17 cellular contexts compared by ENCODE assay signal in the genomic region with DNA sequence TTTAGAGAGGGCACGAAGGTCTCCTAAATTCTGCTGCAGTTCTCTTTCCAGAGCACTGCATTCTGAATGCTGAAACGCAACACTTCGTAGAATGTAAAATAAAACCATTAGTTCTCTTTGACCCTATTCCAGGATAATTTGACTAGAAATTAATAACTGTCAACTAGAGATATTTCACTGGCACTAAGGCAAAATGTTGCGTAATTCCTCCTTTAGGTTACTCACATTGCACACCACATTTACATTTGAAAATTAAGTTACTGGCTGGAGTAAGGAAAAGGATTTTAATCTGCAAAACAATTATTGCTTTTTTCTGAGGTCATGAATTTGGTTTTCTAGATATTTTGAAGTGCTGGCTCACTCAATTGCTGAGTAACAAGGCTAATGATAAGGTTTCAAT. TPM values are rescaled to one million over a fixed set of nuclear protein-coding genes. Genes with fewer than 3 reads are reported as not detected.
"Had no signal": no experiment of that assay in that cellular context is flagged by ENCODE, and none has a peak within 500 bp of the region (broad histone marks: within the 10 kb centered on the region; RNA-seq: fewer than 3 reads in every experiment).

No MANE protein-coding gene starts in this region.

- H3K4me3 ChIP-seq: gastrocnemius medialis, left ventricle myocardium inferior, spleen, thoracic aorta, upper lobe of right lung had no signal

- H3K27me3 ChIP-seq: gastrocnemius medialis, spleen, upper lobe of right lung had no signal

- H3K9me3 ChIP-seq: gastrocnemius medialis, left ventricle myocardium inferior, spleen, thoracic aorta, upper lobe of right lung had no signal

- DNase-seq: activated CD4-positive, alpha-beta T cell treated with anti-CD3 and anti-CD28 coated beads, Interleukin-2, amount 50 U/mL, for 4 hours; activated CD4-positive, CD25-positive, alpha-beta regulatory T cell treated with anti-CD3 and anti-CD28 coated beads, Interleukin-2, amount 50 U/mL, for 72 hours; amniotic stem cell; gastrocnemius medialis; head of caudate nucleus; kidney glomerular epithelial cell; left ventricle myocardium inferior; nephron progenitor cell; nucleus accumbens; spleen; stimulated activated naive B cell treated with anti-CD40 and anti-IgM and Interleukin-4, amounts not matched to agents 10 μg/mL and 1 μg/mL and 100 μg/mL, for 72 hours; T1000; upper lobe of right lung had no signal

- H3K4me1 Mint-ChIP-seq: nephron progenitor cell; stimulated activated naive B cell treated with anti-CD40 and anti-IgM and Interleukin-4, amounts not matched to agents 10 μg/mL and 1 μg/mL and 100 μg/mL, for 72 hours had no signal

- H3K27me3 Mint-ChIP-seq: stimulated activated naive B cell treated with anti-CD40 and anti-IgM and Interleukin-4, amounts not matched to agents 10 μg/mL and 1 μg/mL and 100 μg/mL, for 72 hours had no signal

- H3K4me1 ChIP-seq: gastrocnemius medialis, left ventricle myocardium inferior, spleen, upper lobe of right lung had no signal

- H3K27ac ChIP-seq: gastrocnemius medialis, left ventricle myocardium inferior, spleen, thoracic aorta, upper lobe of right lung had no signal

- H3K9me3 Mint-ChIP-seq: nephron progenitor cell; stimulated activated naive B cell treated with anti-CD40 and anti-IgM and Interleukin-4, amounts not matched to agents 10 μg/mL and 1 μg/mL and 100 μg/mL, for 72 hours had no signal

- H3K4me3 Mint-ChIP-seq: activated naive CD8-positive, alpha-beta T cell; nephron progenitor cell; stimulated activated naive B cell treated with anti-CD40 and anti-IgM and Interleukin-4, amounts not matched to agents 10 μg/mL and 1 μg/mL and 100 μg/mL, for 72 hours had no signal

- H3K36me3 ChIP-seq: gastrocnemius medialis, left ventricle myocardium inferior, spleen, thoracic aorta, upper lobe of right lung had no signal

- H3K36me3 Mint-ChIP-seq: activated naive CD8-positive, alpha-beta T cell; stimulated activated naive B cell treated with anti-CD40 and anti-IgM and Interleukin-4, amounts not matched to agents 10 μg/mL and 1 μg/mL and 100 μg/mL, for 72 hours had no signal

- ATAC-seq: gastrocnemius medialis; stimulated activated naive B cell treated with anti-CD40 and anti-IgM and Interleukin-4, amounts not matched to agents 10 μg/mL and 1 μg/mL and 100 μg/mL, for 72 hours; upper lobe of right lung had no signal

- H3K27ac Mint-ChIP-seq: activated naive CD8-positive, alpha-beta T cell; nephron progenitor cell; stimulated activated naive B cell treated with anti-CD40 and anti-IgM and Interleukin-4, amounts not matched to agents 10 μg/mL and 1 μg/mL and 100 μg/mL, for 72 hours had no signal

RNA-seq across cellular contexts. Expression of a gene that starts 58.0 kb away (rescaled TPM):
- total RNA-seq: activated CD8-positive, alpha-beta memory T cell treated with anti-CD3 and anti-CD28 coated beads for 36 hours; myocyte had no signal
